Comparison of ENCODE assay signal across 12 cellular contexts in the genomic region with DNA sequence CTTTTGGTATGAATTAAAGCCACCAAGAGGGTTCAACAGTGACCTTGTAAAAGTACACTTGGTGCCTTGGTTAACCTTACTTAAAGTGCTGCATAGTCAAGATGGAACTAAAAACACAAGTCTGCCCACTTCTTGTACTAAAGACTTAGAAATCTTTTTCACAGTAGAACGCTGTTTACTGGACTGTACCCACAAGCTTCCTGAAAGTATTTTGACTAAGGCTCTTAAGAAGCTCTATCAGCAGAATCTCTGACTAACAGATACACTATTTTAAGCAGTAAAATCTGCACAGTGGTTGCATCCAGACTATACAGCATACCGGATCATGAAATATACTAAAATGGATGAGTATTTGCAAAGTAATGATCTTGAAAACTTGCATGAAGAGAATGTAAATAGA. TPM values are rescaled to one million over a fixed set of nuclear protein-coding genes. Genes with fewer than 3 reads are reported as not detected.
DNase-seq lines count a peak whose midpoint lies in the region; ATAC-seq, FAIRE-seq and TF ChIP-seq lines count a peak whose summit lies in the region.
"Had no signal": no experiment of that assay in that cellular context is flagged by ENCODE, and none has a peak within 500 bp of the region (broad histone marks: within the 10 kb centered on the region; RNA-seq: fewer than 3 reads in every experiment).

No MANE protein-coding gene starts in this region.

- no TSS peak for BruUV-seq in endothelial cell of umbilical vein (replicated peaks; lab: Mats Ljungman, UMichigan)

- H3K9me3 Mint-ChIP-seq in effector memory CD8-positive, alpha-beta T cell = no peaks in the 10 kb centered on the region

- peaks cover 3% of the 10 kb centered on the region for H3K79me2 ChIP-seq in endothelial cell of umbilical vein (ENCODE audit: control insufficient read depth, insufficient read depth, low read length)

- H3K27ac Mint-ChIP-seq in effector memory CD8-positive, alpha-beta T cell = no peak overlapping the region

- intact Hi-C loops in endothelial cell of umbilical vein (cut with micrococcal nuclease) = no loop called here

- FAIRE-seq in GM19239 (lab: Jason Lieb, UNC) = peak; percentile 44
- no peak for FAIRE-seq in endothelial cell of umbilical vein (lab: Jason Lieb, UNC)

- H3K4me1 ChIP-seq in endothelial cell of umbilical vein (ENCODE audit: control insufficient read depth, extremely low read depth, insufficient read depth, low read length) = peaks cover 3% of the 10 kb centered on the region

- H3K4me3 ChIP-seq in AG10803 (ENCODE audit: low read length) = no peak overlapping the region
- no peak overlapping the region for H3K4me3 ChIP-seq in endothelial cell of umbilical vein (replicated peaks in 1 of 3; ENCODE audit: insufficient read depth in 1 of 3, low read depth in 1 of 3, low read length in 3 of 3)

- no peak overlapping the region for H3K9ac ChIP-seq in endothelial cell of umbilical vein (replicated peaks; ENCODE audit: extremely low read depth, insufficient read depth, low read length)

- no peak overlapping the region for H3K4me3 Mint-ChIP-seq in effector memory CD8-positive, alpha-beta T cell

- no peaks in the 10 kb centered on the region for H3K27me3 ChIP-seq in endothelial cell of umbilical vein (ENCODE audit: control insufficient read depth in 2 of 2, insufficient read depth in 2 of 2, low read length in 2 of 2)

- POLR2A ChIA-PET in endothelial cell of umbilical vein (lab: Charles Lee) = no interaction called here

- TF ChIP-seq CTCF in AG10803 (conservative IDR thresholded peaks at IDR 0.05; ENCODE audit: low read length) (no peak), endothelial cell of umbilical vein (IDR thresholded peaks at IDR 0.05; ENCODE audit: extremely low read depth in 1 of 2, insufficient read depth in 1 of 2, low read depth in 1 of 2, low read length in 2 of 2) (no peak)

- peaks cover 3 to 10% of the 10 kb centered on the region in 2 donors for H3K4me1 Mint-ChIP-seq in effector memory CD8-positive, alpha-beta T cell (ENCODE audit: low read depth in 2 of 2)

- no peaks in the 10 kb centered on the region for H3K36me3 ChIP-seq in endothelial cell of umbilical vein (ENCODE audit: control insufficient read depth in 2 of 2, extremely low read depth in 1 of 2, insufficient read depth in 2 of 2, low read length in 2 of 2)

- H3K9me3 ChIP-seq in endothelial cell of umbilical vein (replicated peaks; ENCODE audit: control insufficient read depth, insufficient read depth, low read length) = no peaks in the 10 kb centered on the region

- no peak for ATAC-seq in effector memory CD8-positive, alpha-beta T cell (replicated peaks)
- ATAC-seq: HCT116 had no signal

- H3K4me2 ChIP-seq in endothelial cell of umbilical vein (ENCODE audit: insufficient read depth, low read length) = no peak overlapping the region

- H3K27me3 Mint-ChIP-seq in effector memory CD8-positive, alpha-beta T cell = no peaks in the 10 kb centered on the region

- H3K36me3 Mint-ChIP-seq in effector memory CD8-positive, alpha-beta T cell (ENCODE audit: insufficient read depth) = peaks cover 9% of the 10 kb centered on the region

- no peak overlapping the region for H2AFZ ChIP-seq in endothelial cell of umbilical vein (ENCODE audit: low read depth, low read length)

- dilution Hi-C loops in endothelial cell of umbilical vein (cut with MboI; ENCODE audit: extremely low pct_ligation_motif_present, low sequenced_read_pairs) = no loop called here

- no peak overlapping the region for H3K27ac ChIP-seq in endothelial cell of umbilical vein (ENCODE audit: insufficient read depth, low read depth, low read length)

- H3K9me1 ChIP-seq in endothelial cell of umbilical vein (replicated peaks; ENCODE audit: control insufficient read depth, extremely low read depth, insufficient read depth, low read length) = no peaks in the 10 kb centered on the region

- CTCF ChIA-PET in endothelial cell of umbilical vein (lab: Charles Lee) = interaction anchor here (1.0 to 2.4 kb wide), 3 partner anchors 9 to 26 kb away, joined by 3 to 8 read pairs (median 3); no protein-coding TSS in a partner anchor

- H4K20me1 ChIP-seq in endothelial cell of umbilical vein (replicated peaks; ENCODE audit: control insufficient read depth, extremely low read depth, insufficient read depth, low read length) = no peaks in the 10 kb centered on the region

- no peak for TF ChIP-seq POLR2A in endothelial cell of umbilical vein (IDR thresholded peaks at IDR 0.05; ENCODE audit: low read depth, low read length)

- DNase-seq in AG10803 (ENCODE audit: low read depth) (peak; percentile 79), GM19239 (ENCODE audit: insufficient read length, low spot score) (no peak), HT1080 (ENCODE audit: low read depth) (peak; percentile 12), endothelial cell of umbilical vein (ENCODE audit: low read depth, low spot score) (peak; percentile 10), T1000 (lab: John Stamatoyannopoulos, UW) (no peak), glomerular visceral epithelial cell (ENCODE audit: extremely low spot score) (no peak)
- no peak for DNase-seq in effector memory CD8-positive, alpha-beta T cell
- no peak for DNase-seq in activated naive CD4-positive, alpha-beta T cell treated with anti-CD3 and anti-CD28 coated beads, Interleukin-2, amount 50 U/mL, for 16 hours
- DNase-seq: activated naive CD4-positive, alpha-beta T cell; NCI-H1694; SW 1271 had no signal

TF ChIP-seq in endothelial cell of umbilical vein, 7 proteins besides CTCF, POLR2A, EP300 and RAD21:
- no peak for TF ChIP-seq EZH2 (IDR thresholded peaks at IDR 0.05; ENCODE audit: borderline replicate concordance, low read depth, low read length, severe bottlenecking)
- TF ChIP-seq FOS (IDR thresholded peaks at IDR 0.05; ENCODE audit: borderline replicate concordance, insufficient read depth, low read length) = no peak
- TF ChIP-seq, protein P1, sequence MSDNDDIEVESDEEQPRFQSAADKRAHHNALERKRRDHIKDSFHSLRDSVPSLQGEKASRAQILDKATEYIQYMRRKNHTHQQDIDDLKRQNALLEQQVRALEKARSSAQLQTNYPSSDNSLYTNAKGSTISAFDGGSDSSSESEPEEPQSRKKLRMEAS (IDR thresholded peaks at IDR 0.05; ENCODE audit: insufficient read depth, insufficient read length) = no peak
- no peak for TF ChIP-seq GATA2 (IDR thresholded peaks at IDR 0.05; ENCODE audit: insufficient read depth, insufficient read length, low read depth, low read length)

RNA-seq across cellular contexts. Expression of a gene that starts 7.2 kb away (rescaled TPM):
- total RNA-seq in HT1080 (2014; rRNA removed; shearing (Covaris generic)) = 11.6 and 14.5 TPM in 2 replicates
- polyA plus RNA-seq in HT1080 (2015; cell fraction: cytosol; rRNA removed) = 20.2 and 20.4 TPM in 2 replicates
- 10.2 and 13.1 TPM in 2 replicates for polyA plus RNA-seq in HT1080 (2015; cell fraction: nucleus; rRNA removed)
- total RNA-seq in endothelial cell of umbilical vein = 13.2 and 15.5 TPM in 2 replicates
- 10.9 and 13.0 TPM in 2 replicates for polyA plus RNA-seq in endothelial cell of umbilical vein
- 13.9 and 16.0 TPM in 2 replicates for polyA plus RNA-seq in endothelial cell of umbilical vein (2011; cell fraction: cytosol; rRNA removed)
- polyA plus RNA-seq in endothelial cell of umbilical vein (2011; cell fraction: nucleus; rRNA removed) = 16.5 and 18.9 TPM in 2 replicates
- 14.1 and 14.9 TPM in 2 replicates for polyA plus RNA-seq in endothelial cell of umbilical vein (2012)
- 7.9 and 8.3 TPM in 2 replicates for polyA minus RNA-seq in endothelial cell of umbilical vein
- 4.8 TPM for polyA minus RNA-seq in endothelial cell of umbilical vein (2011; cell fraction: cytosol; rRNA and poly(A)+ RNA removed)
- 21.5 and 21.7 TPM in 2 replicates for polyA minus RNA-seq in endothelial cell of umbilical vein (2011; cell fraction: nucleus; rRNA and poly(A)+ RNA removed)

Comparison
In these comparisons a context has a peak if more than half of its experiments do, and no peak if none do; other contexts are left out.
1. DNase-seq: peak in AG10803 (single experiment), HT1080 (single experiment) and endothelial cell of umbilical vein (single experiment); none in GM19239 (single experiment), effector memory CD8-positive, alpha-beta T cell (0 of 3), activated naive CD4-positive, alpha-beta T cell treated with anti-CD3 and anti-CD28 coated beads, Interleukin-2, amount 50 U/mL, for 16 hours (single experiment), T1000 (single experiment) and glomerular visceral epithelial cell (single experiment).